Comparison of ENCODE assay signal across 15 cellular contexts in genomic region chr13:26498524-26499208, GRCh38. TPM values are rescaled to one million over a fixed set of nuclear protein-coding genes. Genes with fewer than 3 reads are reported as not detected.
DNase-seq lines count a peak whose midpoint lies in the region; TF ChIP-seq lines count a peak whose summit lies in the region.
"Had no signal": no experiment of that assay in that cellular context is flagged by ENCODE, and none has a peak within 500 bp of the region (broad histone marks: within the 10 kb centered on the region; RNA-seq: fewer than 3 reads in every experiment).

No MANE protein-coding gene starts in this region.

- WGBS in smooth muscle cell (ENCODE audit: low lambda C conversion rate), result 85% methylated on average over 15 of the region's 15 CpGs

- H3K79me2 ChIP-seq in smooth muscle cell (ENCODE audit: low read depth), result no peaks in the 10 kb centered on the region
- H3K79me2 ChIP-seq: parathyroid adenoma had no signal

- H3K4me1 ChIP-seq in smooth muscle cell (ENCODE audit: low read depth), result no peaks in the 10 kb centered on the region
- H3K4me1 ChIP-seq: parathyroid adenoma had no signal

- H3K27me3 ChIP-seq in smooth muscle cell (ENCODE audit: low read depth), result no peaks in the 10 kb centered on the region
- H3K27me3 ChIP-seq: dorsolateral prefrontal cortex had no signal

- no peaks in the 10 kb centered on the region for H3K36me3 ChIP-seq in smooth muscle cell (ENCODE audit: low read depth)

- no peaks in the 10 kb centered on the region for H4K20me1 ChIP-seq in smooth muscle cell (ENCODE audit: low read depth)

- no peak overlapping the region for H3K4me3 ChIP-seq in smooth muscle cell
- H3K4me3 ChIP-seq: dorsolateral prefrontal cortex had no signal

- peak; percentile 20 for DNase-seq in A172 (ENCODE audit: low spot score)
- DNase-seq in EH (ENCODE audit: low read depth), result peak; percentile 68
- peak; percentile 39 for DNase-seq in iris pigment epithelial cell (ENCODE audit: low read depth)
- DNase-seq in NAMALWA (ENCODE audit: low spot score), result no peak
- DNase-seq in smooth muscle cell (lab: John Stamatoyannopoulos, UW; ENCODE audit: unreplicated experiment), result no peak
- no peak for DNase-seq in central memory CD4-positive, alpha-beta T cell
- no peak for DNase-seq in GM10266 (ENCODE audit: extremely low spot score)
- DNase-seq: activated naive CD8-positive, alpha-beta T cell treated with anti-CD3 and anti-CD28 coated beads, Interleukin-2, amount 10 ng/mL, durations not matched to agents 7 days and 5 days; NCI-H1092; NCI-H526 treated with DMSO at 0.1 percent for 48 hours; stimulated activated CD4-positive, alpha-beta T cell treated with anti-CD3 and anti-CD28 coated beads, Interleukin-4, amount 100 ng/mL, for 1 hour; stimulated activated naive CD4-positive, alpha-beta T cell treated with Interleukin-2 at 50 U/mL for 16 hours had no signal

- no peak overlapping the region for H2AFZ ChIP-seq in smooth muscle cell (ENCODE audit: low read depth)
- H2AFZ ChIP-seq: parathyroid adenoma had no signal

- H3F3A ChIP-seq in smooth muscle cell (ENCODE audit: low read depth), result no peaks in the 10 kb centered on the region

- no peak for TF ChIP-seq CTCF in VCaP (conservative IDR thresholded peaks at IDR 0.05)
- no peak for TF ChIP-seq CTCF in smooth muscle cell (IDR thresholded peaks at IDR 0.05; ENCODE audit: borderline replicate concordance, insufficient read depth, poor library complexity, severe bottlenecking)
- no peak for TF ChIP-seq CTCF in GM10266 (IDR thresholded peaks at IDR 0.05; ENCODE audit: control insufficient read depth, insufficient read depth, low read depth, missing control alignments)

- H3K9me3 ChIP-seq in smooth muscle cell (replicated peaks; ENCODE audit: low read depth), result no peaks in the 10 kb centered on the region

- H3K27ac ChIP-seq in VCaP (peak overlapping the region; percentile 77), smooth muscle cell (ENCODE audit: low read depth) (no peak overlapping the region)
- H3K27ac ChIP-seq: parathyroid adenoma had no signal

- no peak overlapping the region for H3K4me2 ChIP-seq in smooth muscle cell

- no peak overlapping the region for H3K9ac ChIP-seq in smooth muscle cell (ENCODE audit: low read depth)
- H3K9ac ChIP-seq: parathyroid adenoma had no signal

RNA-seq across cellular contexts. Expression of gene WASF3, which starts 58.8 kb away (rescaled TPM):
- total RNA-seq in A172 (2014; rRNA removed; shearing (Covaris generic)), result 4.0 and 5.2 TPM in 2 replicates
- 5.8 and 7.4 TPM in 2 replicates for total RNA-seq in smooth muscle cell
- polyA plus RNA-seq in smooth muscle cell, result 3.7 and 4.0 TPM in 2 replicates
- total RNA-seq: activated naive CD8-positive, alpha-beta T cell treated with anti-CD3 and anti-CD28 coated beads, Interleukin-2, amount 10 ng/mL, durations not matched to agents 7 days and 5 days had no signal

Comparison
In these comparisons a context has a peak if more than half of its experiments do, and no peak if none do; other contexts are left out.
1. DNase-seq: peak in A172 (single experiment), EH (single experiment) and iris pigment epithelial cell (single experiment); none in NAMALWA (single experiment), smooth muscle cell (single experiment), central memory CD4-positive, alpha-beta T cell (single experiment) and GM10266 (single experiment).